10 cellular contexts compared by ENCODE assay signal in the genomic region with DNA sequence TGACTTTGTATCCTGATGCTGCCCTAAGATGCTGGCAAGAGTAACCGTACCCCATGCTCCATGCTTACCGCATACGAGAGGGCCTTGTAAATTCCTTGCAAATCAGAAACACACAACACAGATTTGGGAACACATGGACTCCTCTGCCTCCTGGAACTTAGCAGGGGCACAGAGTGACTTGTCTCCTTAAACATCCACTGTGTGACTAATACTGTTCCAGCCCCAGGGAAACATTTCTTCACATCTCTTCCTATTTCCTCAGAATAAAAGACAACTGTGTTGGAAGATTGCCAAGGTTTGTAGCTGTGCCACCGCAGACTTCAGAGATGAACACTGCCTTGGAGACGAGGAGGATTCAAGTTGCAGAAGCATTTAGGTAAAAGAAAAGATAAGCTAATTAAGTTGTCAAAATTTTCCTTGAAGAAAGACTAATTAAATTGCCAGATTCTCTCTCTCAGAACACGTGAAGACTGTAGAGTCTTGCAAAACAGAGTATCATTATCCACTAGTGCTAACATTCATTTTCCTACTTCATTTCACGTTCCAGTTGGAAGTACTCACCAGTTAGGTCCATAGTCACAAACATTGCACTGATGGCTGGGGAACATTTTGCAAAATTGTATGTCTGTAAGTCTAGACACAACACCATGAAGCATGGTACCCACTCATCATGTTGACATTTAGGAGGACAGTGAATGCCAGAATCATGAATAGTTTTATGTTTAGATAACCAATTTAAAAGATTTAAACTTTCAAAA.
DNase-seq lines count a peak whose midpoint lies in the region; ATAC-seq and TF ChIP-seq lines count a peak whose summit lies in the region.
"Had no signal": no experiment of that assay in that cellular context is flagged by ENCODE, and none has a peak within 500 bp of the region (broad histone marks: within the 10 kb centered on the region; RNA-seq: fewer than 3 reads in every experiment).

No MANE protein-coding gene starts in this region.

- TF ChIP-seq CTCF in fibroblast of pulmonary artery (IDR thresholded peaks at IDR 0.05; ENCODE audit: low read length, missing control alignments): no peak
- no peak for TF ChIP-seq CTCF in Caco-2 (IDR thresholded peaks at IDR 0.05; ENCODE audit: insufficient read depth in 1 of 2, low read depth in 1 of 2, low read length in 1 of 2, severe bottlenecking in 1 of 2, unreplicated experiment in 1 of 2)

- ATAC-seq in GM21360 (IDR thresholded peaks at IDR 0.05; ENCODE audit: unreplicated experiment): no peak
- no peak for ATAC-seq in GM18861 (IDR thresholded peaks at IDR 0.05; ENCODE audit: unreplicated experiment)
- no peak for ATAC-seq in GM18502 (IDR thresholded peaks at IDR 0.05; ENCODE audit: poor library complexity, unreplicated experiment)
- ATAC-seq: activated T-cell treated with anti-CD3 and anti-CD28 coated beads, Interleukin-2, amount 50 U/mL, for 4 hours; natural killer cell treated with Interleukin-12 subunit alpha and Interleukin-12 subunit beta and Interleukin-15 and Interleukin-18, amount 100 ng/mL, for 72 hours had no signal

- no peaks in the 10 kb centered on the region for H3K9me3 ChIP-seq in Caco-2

- no peaks in the 10 kb centered on the region for H3K36me3 Mint-ChIP-seq in Caco-2 (ENCODE audit: insufficient read depth, unreplicated experiment)
- H3K36me3 Mint-ChIP-seq: natural killer cell treated with Interleukin-12 subunit alpha and Interleukin-12 subunit beta and Interleukin-15 and Interleukin-18, amount 100 ng/mL, for 72 hours had no signal

- no TSS peak for BruUV-seq in Caco-2 (replicated peaks; lab: Mats Ljungman, UMichigan)

- no peak overlapping the region for H3K4me3 Mint-ChIP-seq in Caco-2 (ENCODE audit: unreplicated experiment)
- H3K4me3 Mint-ChIP-seq: activated T-cell treated with anti-CD3 and anti-CD28 coated beads, Interleukin-2, amount 50 U/mL, for 4 hours; natural killer cell treated with Interleukin-12 subunit alpha and Interleukin-12 subunit beta and Interleukin-15 and Interleukin-18, amount 100 ng/mL, for 72 hours had no signal

- H3K4me1 ChIP-seq in Caco-2: no peaks in the 10 kb centered on the region

- H3K4me1 Mint-ChIP-seq in Caco-2 (ENCODE audit: low read depth, unreplicated experiment): no peaks in the 10 kb centered on the region

- H3K27me3 ChIP-seq in Caco-2 (replicated peaks; ENCODE audit: control insufficient read depth, insufficient read depth, low read length): no peaks in the 10 kb centered on the region; the same call in 1 of the 2 replicates

- H3K27me3 Mint-ChIP-seq in Caco-2 (ENCODE audit: insufficient read depth, unreplicated experiment): peaks cover 13% of the 10 kb centered on the region

- no peaks in the 10 kb centered on the region for H3K9me3 Mint-ChIP-seq in Caco-2 (ENCODE audit: unreplicated experiment)
- H3K9me3 Mint-ChIP-seq: activated T-cell treated with anti-CD3 and anti-CD28 coated beads, Interleukin-2, amount 50 U/mL, for 4 hours; natural killer cell treated with Interleukin-12 subunit alpha and Interleukin-12 subunit beta and Interleukin-15 and Interleukin-18, amount 100 ng/mL, for 72 hours had no signal

- POLR2A ChIA-PET in Caco-2 (lab: Charles Lee): no interaction called here

- H3K36me3 ChIP-seq in Caco-2 (ENCODE audit: control insufficient read depth, insufficient read depth, low read length): no peaks in the 10 kb centered on the region

- no peak overlapping the region for H3K27ac Mint-ChIP-seq in Caco-2 (ENCODE audit: unreplicated experiment)
- H3K27ac Mint-ChIP-seq: natural killer cell treated with Interleukin-12 subunit alpha and Interleukin-12 subunit beta and Interleukin-15 and Interleukin-18, amount 100 ng/mL, for 72 hours had no signal

- CTCF ChIA-PET in Caco-2 (lab: Charles Lee): interaction anchor here (0.9 kb wide), 1 partner anchor 133 kb away, joined by 3 read pairs; no protein-coding TSS in a partner anchor

- DNase-seq in GOT3 (lab: John Stamatoyannopoulos, UW): peak; percentile 20
- DNase-seq in RKO (ENCODE audit: low spot score): peak; percentile 4
- peak; percentile 92 for DNase-seq in fibroblast of pulmonary artery (ENCODE audit: low read depth)
- peak; percentile 51 for DNase-seq in putamen (ENCODE audit: low spot score)
- no peak for DNase-seq in Caco-2
- DNase-seq: activated T-cell treated with anti-CD3 and anti-CD28 coated beads, Interleukin-2, amount 50 U/mL, for 4 hours had no signal

- no peak overlapping the region for H3K4me3 ChIP-seq in fibroblast of pulmonary artery (replicated peaks; ENCODE audit: low read depth, low read length)
- H3K4me3 ChIP-seq in Caco-2 (ENCODE audit: low read depth, low read length): no peak overlapping the region

- intact Hi-C loops in Caco-2 (cut with micrococcal nuclease; ENCODE audit: unreplicated experiment): no loop called here

Comparison
In these comparisons a context has a peak if more than half of its experiments do, and no peak if none do; other contexts are left out.
1. DNase-seq: peak in GOT3 (single experiment), RKO (single experiment), fibroblast of pulmonary artery (single experiment) and putamen (single experiment); none in Caco-2 (0 of 2).